ENCODE assay signal across 12 cellular contexts in the genomic region with DNA sequence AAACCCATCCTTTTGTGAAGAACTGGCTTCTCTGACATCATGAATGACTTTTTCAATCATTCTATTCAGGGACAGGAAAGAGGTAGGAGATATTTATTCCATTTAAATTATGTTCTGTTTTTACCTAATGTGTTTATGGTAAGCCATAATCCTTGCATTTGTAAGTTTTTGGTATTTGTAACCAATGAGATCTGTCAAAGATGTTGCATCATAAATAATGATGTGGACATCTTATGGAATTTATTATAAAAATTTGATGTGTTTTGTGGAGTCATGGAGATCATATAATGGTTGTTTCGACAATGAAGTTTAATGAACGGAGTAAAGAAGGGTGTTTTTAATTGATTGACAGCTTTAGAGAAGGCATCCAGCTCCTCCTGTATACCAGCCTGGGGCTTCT.
"Had no signal": no experiment of that assay in that cellular context is flagged by ENCODE, and none has a peak within 500 bp of the region (broad histone marks: within the 10 kb centered on the region; RNA-seq: fewer than 3 reads in every experiment).

No MANE protein-coding gene starts in this region.

- H3K4me3 ChIP-seq: thoracic aorta had no signal

- H3K9me3 ChIP-seq: thoracic aorta had no signal

- H3K9me3 Mint-ChIP-seq: activated CD4-positive, alpha-beta memory T cell treated with anti-CD3 and anti-CD28 coated beads, Interleukin-2, amount 10 ng/mL, durations not matched to agents 7 days and 5 days; activated T-cell treated with anti-CD3 and anti-CD28 coated beads, Interleukin-2, amount 50 U/mL, for 24 hours; stimulated activated effector memory CD8-positive, alpha-beta T cell treated with anti-CD3 and anti-CD28 coated beads, Interleukin-12 subunit alpha, Interleukin-12 subunit beta, amount 100 ng/mL, for 72 hours had no signal

- DNase-seq: activated CD4-positive, alpha-beta memory T cell treated with anti-CD3 and anti-CD28 coated beads, Interleukin-2, amount 10 ng/mL, durations not matched to agents 7 days and 5 days; activated CD4-positive, alpha-beta T cell treated with anti-CD3 and anti-CD28 coated beads for 4 hours; activated effector memory CD4-positive, alpha-beta T cell treated with Interleukin-2 at 50 U/mL for 16 hours; activated naive CD4-positive, alpha-beta T cell treated with anti-CD3 and anti-CD28 coated beads, Interleukin-2, amount 50 U/mL, for 16 hours; activated T-cell treated with anti-CD3 and anti-CD28 coated beads, Interleukin-2, amount 50 U/mL, for 24 hours; immature natural killer cell; stimulated activated CD4-positive, alpha-beta T cell treated with anti-CD3 and anti-CD28 coated beads, Interleukin-2, amount 100 ng/mL, for 24 hours; T-helper 17 cell had no signal

- H3K36me3 ChIP-seq: thoracic aorta had no signal

- H3K27ac ChIP-seq: thoracic aorta had no signal

- ATAC-seq: esophagus mucosa; sciatic nerve; stimulated activated effector memory CD8-positive, alpha-beta T cell treated with anti-CD3 and anti-CD28 coated beads, Interleukin-12 subunit alpha, Interleukin-12 subunit beta, amount 100 ng/mL, for 72 hours; T-helper 17 cell had no signal

- H3K4me3 Mint-ChIP-seq: activated CD4-positive, alpha-beta memory T cell treated with anti-CD3 and anti-CD28 coated beads, Interleukin-2, amount 10 ng/mL, durations not matched to agents 7 days and 5 days; activated T-cell treated with anti-CD3 and anti-CD28 coated beads, Interleukin-2, amount 50 U/mL, for 24 hours; immature natural killer cell; stimulated activated effector memory CD8-positive, alpha-beta T cell treated with anti-CD3 and anti-CD28 coated beads, Interleukin-12 subunit alpha, Interleukin-12 subunit beta, amount 100 ng/mL, for 72 hours; T-helper 17 cell had no signal

- H3K36me3 Mint-ChIP-seq: stimulated activated effector memory CD8-positive, alpha-beta T cell treated with anti-CD3 and anti-CD28 coated beads, Interleukin-12 subunit alpha, Interleukin-12 subunit beta, amount 100 ng/mL, for 72 hours had no signal

- H3K27me3 Mint-ChIP-seq: activated CD4-positive, alpha-beta memory T cell treated with anti-CD3 and anti-CD28 coated beads, Interleukin-2, amount 10 ng/mL, durations not matched to agents 7 days and 5 days; activated T-cell treated with anti-CD3 and anti-CD28 coated beads, Interleukin-2, amount 50 U/mL, for 24 hours; T-helper 17 cell had no signal

- H3K27ac Mint-ChIP-seq: activated CD4-positive, alpha-beta memory T cell treated with anti-CD3 and anti-CD28 coated beads, Interleukin-2, amount 10 ng/mL, durations not matched to agents 7 days and 5 days; activated T-cell treated with anti-CD3 and anti-CD28 coated beads, Interleukin-2, amount 50 U/mL, for 24 hours; immature natural killer cell; stimulated activated effector memory CD8-positive, alpha-beta T cell treated with anti-CD3 and anti-CD28 coated beads, Interleukin-12 subunit alpha, Interleukin-12 subunit beta, amount 100 ng/mL, for 72 hours; T-helper 17 cell had no signal
